38 cellular contexts compared by ENCODE assay signal in genomic region chr1:160224606-160225005, GRCh38. TPM values are rescaled to one million over a fixed set of nuclear protein-coding genes. Genes with fewer than 3 reads are reported as not detected.
"Had no signal": no experiment of that assay in that cellular context is flagged by ENCODE, and none has a peak within 500 bp of the region (broad histone marks: within the 10 kb centered on the region; RNA-seq: fewer than 3 reads in every experiment).

No MANE protein-coding gene starts in this region.

- ATAC-seq: activated T-cell treated with anti-CD3 and anti-CD28 coated beads, Interleukin-2, amount 50 U/mL, for 4 hours; PC-3 had no signal

- H3K4me3 Mint-ChIP-seq: activated B cell treated with CpG ODN at 0.5 μM for 24 hours; activated CD4-positive, alpha-beta memory T cell treated with anti-CD3 and anti-CD28 coated beads for 36 hours; activated naive CD4-positive, alpha-beta T cell treated with anti-CD3 and anti-CD28 coated beads, Interleukin-2, amount 10 ng/mL, durations not matched to agents 7 days and 5 days; activated naive CD8-positive, alpha-beta T cell; activated T-cell treated with anti-CD3 and anti-CD28 coated beads, Interleukin-2, amount 50 U/mL, for 4 hours; activated T-helper 1 cell treated with anti-CD3 and anti-CD28 coated beads, Interleukin-12 subunit alpha, Interleukin-12 subunit beta, Interleukin-2, Interleukin-4 antibody, amounts not matched to agents 30 ng/mL and 10 ng/mL and 1 ng/mL, durations not matched to agents 14 hours and 24 hours and 36 hours had no signal

- H3K27ac ChIP-seq: ascending aorta, KMS-11, Peyer's patch, VCaP had no signal

- H3K9me3 Mint-ChIP-seq: activated B cell treated with CpG ODN at 0.5 μM for 24 hours; activated CD4-positive, alpha-beta memory T cell treated with anti-CD3 and anti-CD28 coated beads for 36 hours; activated naive CD4-positive, alpha-beta T cell treated with anti-CD3 and anti-CD28 coated beads, Interleukin-2, amount 10 ng/mL, durations not matched to agents 7 days and 5 days; activated T-cell treated with anti-CD3 and anti-CD28 coated beads, Interleukin-2, amount 50 U/mL, for 4 hours; activated T-helper 1 cell treated with anti-CD3 and anti-CD28 coated beads, Interleukin-12 subunit alpha, Interleukin-12 subunit beta, Interleukin-2, Interleukin-4 antibody, amounts not matched to agents 30 ng/mL and 10 ng/mL and 1 ng/mL, durations not matched to agents 14 hours and 24 hours and 36 hours had no signal

- H3K4me1 Mint-ChIP-seq: activated B cell treated with CpG ODN at 0.5 μM for 24 hours; activated naive CD4-positive, alpha-beta T cell treated with anti-CD3 and anti-CD28 coated beads, Interleukin-2, amount 10 ng/mL, durations not matched to agents 7 days and 5 days had no signal

- H3K27ac Mint-ChIP-seq: activated B cell treated with CpG ODN at 0.5 μM for 24 hours; activated CD4-positive, alpha-beta memory T cell treated with anti-CD3 and anti-CD28 coated beads for 36 hours; activated naive CD4-positive, alpha-beta T cell treated with anti-CD3 and anti-CD28 coated beads, Interleukin-2, amount 10 ng/mL, durations not matched to agents 7 days and 5 days; activated T-helper 1 cell treated with anti-CD3 and anti-CD28 coated beads, Interleukin-12 subunit alpha, Interleukin-12 subunit beta, Interleukin-2, Interleukin-4 antibody, amounts not matched to agents 30 ng/mL and 10 ng/mL and 1 ng/mL, durations not matched to agents 14 hours and 24 hours and 36 hours had no signal

- H3K27me3 Mint-ChIP-seq: activated B cell treated with CpG ODN at 0.5 μM for 24 hours; activated CD4-positive, alpha-beta memory T cell treated with anti-CD3 and anti-CD28 coated beads for 36 hours; activated naive CD4-positive, alpha-beta T cell treated with anti-CD3 and anti-CD28 coated beads, Interleukin-2, amount 10 ng/mL, durations not matched to agents 7 days and 5 days; activated naive CD8-positive, alpha-beta T cell had no signal

- DNase-seq: activated B cell treated with CpG ODN at 0.5 μM for 24 hours; activated CD4-positive, alpha-beta memory T cell treated with anti-CD3 and anti-CD28 coated beads for 36 hours; activated CD4-positive, alpha-beta T cell treated with anti-CD3 and anti-CD28 coated beads for 4 hours; activated CD4-positive, alpha-beta T cell treated with anti-CD3 and anti-CD28 coated beads, Interleukin-2, amount 50 U/mL, for 1 hour; activated CD4-positive, CD25-positive, alpha-beta regulatory T cell treated with anti-CD3 and anti-CD28 coated beads, Interleukin-2, amount 50 U/mL, for 72 hours; activated CD8-positive, alpha-beta memory T cell treated with anti-CD3 and anti-CD28 coated beads, Interleukin-2, amount 50 U/mL, for 4 hours; activated effector memory CD4-positive, alpha-beta T cell treated with Interleukin-2 at 50 U/mL for 16 hours; activated naive CD4-positive, alpha-beta T cell treated with anti-CD3 and anti-CD28 coated beads, Interleukin-2, amount 10 ng/mL, durations not matched to agents 7 days and 5 days; activated T-cell treated with anti-CD3 and anti-CD28 coated beads for 4 hours; activated T-cell treated with anti-CD3 and anti-CD28 coated beads, Interleukin-2, amount 50 U/mL, for 4 hours; amygdala; caudate nucleus; cerebellar nuclear complex; MM.1S; MV-4-11; NCI-H1092; NCI-H1436 treated with DMSO at 0.1 percent for 48 hours; NCI-H1694 treated with DMSO at 0.1 percent for 48 hours; NCI-H2029; NCI-H2171; NCI-H510A; NCI-H526; NCI-H748 treated with DMSO at 0.1 percent for 48 hours; NK-92 treated with Interleukin-12 subunit alpha and Interleukin-12 subunit beta, amount 100 ng/mL, for 24 hours; PC-3; Peyer's patch; Right ventricle myocardium superior; RPMI8226; SW 1271; T-helper 1 cell; T-helper 2 cell; T-helper 9 cell had no signal

RNA-seq across cellular contexts. Expression of gene CASQ1, which starts 34.2 kb away (rescaled TPM):
- total RNA-seq: activated B cell treated with CpG ODN at 0.5 μM for 24 hours; activated CD4-positive, alpha-beta memory T cell treated with anti-CD3 and anti-CD28 coated beads for 36 hours; activated T-cell treated with anti-CD3 and anti-CD28 coated beads, Interleukin-2, amount 50 U/mL, for 4 hours; activated T-helper 1 cell treated with anti-CD3 and anti-CD28 coated beads, Interleukin-12 subunit alpha, Interleukin-12 subunit beta, Interleukin-2, Interleukin-4 antibody, amounts not matched to agents 30 ng/mL and 10 ng/mL and 1 ng/mL, durations not matched to agents 14 hours and 24 hours and 36 hours; ascending aorta; LHCN-M2; PC-3 had no signal
